Comparison of ENCODE assay signal across 17 cellular contexts in genomic region chr1:215243275-215244054, GRCh38.
"Had no signal": no experiment of that assay in that cellular context is flagged by ENCODE, and none has a peak within 500 bp of the region (broad histone marks: within the 10 kb centered on the region; RNA-seq: fewer than 3 reads in every experiment).

No MANE protein-coding gene starts in this region.

- H3K27me3 ChIP-seq: adrenal gland, neutrophil, sigmoid colon, spleen had no signal

- H3K9me3 ChIP-seq: adrenal gland, neutrophil, thoracic aorta had no signal

- DNase-seq: activated CD4-positive, alpha-beta T cell treated with anti-CD3 and anti-CD28 coated beads, Interleukin-2, amount 50 U/mL, for 4 hours; activated CD4-positive, CD25-positive, alpha-beta regulatory T cell treated with anti-CD3 and anti-CD28 coated beads, Interleukin-2, amount 50 U/mL, for 72 hours; activated gamma-delta T cell treated with Interleukin-2 at 50 U/mL for 16 hours; adrenal gland; effector CD4-positive, alpha-beta T cell; immature natural killer cell; sigmoid colon; spleen; stimulated activated CD4-positive, alpha-beta T cell treated with anti-CD3 and anti-CD28 coated beads, Interleukin-4, amount 100 ng/mL, for 4 hours; stimulated activated naive B cell treated with anti-CD40 and anti-IgM and Interleukin-4, amounts not matched to agents 10 μg/mL and 1 μg/mL and 100 μg/mL, for 72 hours had no signal

- H3K4me1 ChIP-seq: adrenal gland, parathyroid adenoma, sigmoid colon, spleen had no signal

- ATAC-seq: activated naive CD4-positive, alpha-beta T cell treated with anti-CD3 and anti-CD28 coated beads, Interleukin-2, amount 50 U/mL, for 72 hours; esophagus mucosa; natural killer cell treated with Interleukin-12 subunit alpha and Interleukin-12 subunit beta and Interleukin-15 and Interleukin-18, amount 100 ng/mL, for 72 hours; stimulated activated naive B cell treated with anti-CD40 and anti-IgM and Interleukin-4, amounts not matched to agents 10 μg/mL and 1 μg/mL and 100 μg/mL, for 72 hours had no signal

- H3K9ac ChIP-seq: parathyroid adenoma had no signal

- H3K4me3 ChIP-seq: adrenal gland, sigmoid colon, spleen, thoracic aorta had no signal

- H2AFZ ChIP-seq: parathyroid adenoma had no signal

- H3K27ac ChIP-seq: adrenal gland, neutrophil, parathyroid adenoma, sigmoid colon, spleen, thoracic aorta, VCaP had no signal

- H3K36me3 ChIP-seq: adrenal gland, neutrophil, sigmoid colon, spleen, thoracic aorta had no signal

- H3K79me2 ChIP-seq: parathyroid adenoma had no signal
